In the genomic region with DNA sequence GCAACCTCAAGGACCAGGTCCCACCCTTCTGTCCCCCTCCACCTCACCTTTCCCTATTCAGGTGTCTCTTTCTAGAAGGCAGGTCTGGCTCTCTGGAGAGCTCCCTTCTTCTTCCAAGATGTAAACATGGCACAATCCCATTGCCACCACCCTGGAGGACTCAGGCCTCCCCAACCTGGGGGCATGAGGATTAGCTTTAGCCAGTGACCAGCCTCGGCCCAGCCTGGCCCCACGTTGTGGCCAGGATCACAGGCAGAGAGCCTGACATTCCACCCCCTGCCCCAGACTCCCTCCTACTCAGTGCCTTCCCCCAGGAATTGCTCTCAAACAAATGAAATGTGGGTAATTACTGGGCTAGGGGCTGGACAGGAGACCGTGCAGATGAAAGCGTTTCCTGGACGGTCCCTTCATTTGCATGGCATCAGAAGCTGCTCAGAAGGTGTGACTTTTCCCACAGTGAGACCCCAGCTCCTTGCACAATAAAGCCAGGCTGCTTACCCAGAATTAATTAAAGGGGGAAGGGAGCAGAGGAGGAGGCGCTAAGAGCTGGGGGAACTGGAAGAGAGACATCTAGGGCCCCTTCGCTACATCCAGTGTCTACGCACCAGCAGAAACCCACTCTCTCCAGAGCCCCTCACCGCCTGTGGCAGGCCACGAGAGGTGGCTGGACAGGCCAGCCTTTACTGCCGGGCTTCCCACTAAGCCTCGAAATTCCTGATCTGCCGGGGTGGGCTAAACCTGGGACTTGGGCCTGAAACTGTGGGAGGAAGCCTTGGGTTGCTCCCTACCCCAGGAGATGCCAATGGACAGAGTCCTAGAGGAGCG, we compare ENCODE assay signal across 19 cellular contexts. TPM values are rescaled to one million over a fixed set of nuclear protein-coding genes. Genes with fewer than 3 reads are reported as not detected.
A peak's percentile ranks its signal among the peaks of the same experiment; 100 is the strongest.
DNase-seq lines count a peak whose midpoint lies in the region; ATAC-seq and TF ChIP-seq lines count a peak whose summit lies in the region.
"Had no signal": no experiment of that assay in that cellular context is flagged by ENCODE, and none has a peak within 500 bp of the region (broad histone marks: within the 10 kb centered on the region; RNA-seq: fewer than 3 reads in every experiment).

No MANE protein-coding gene starts in this region.

- no peaks in the 10 kb centered on the region for H3K9me2 ChIP-seq in PC-9 (ENCODE audit: insufficient read depth)

- POLR2A ChIA-PET in HEK293 (lab: Yijun Ruan, JAX) (interaction anchor here (0.6 kb wide), 1 partner anchor 222 kb away, joined by 5 read pairs; no protein-coding TSS in a partner anchor), PC-9 (lab: Charles Lee; ENCODE audit: unreplicated experiment) (no interaction called here)

- H3K79me2 ChIP-seq in osteoblast (ENCODE audit: insufficient read depth, low read length) (no peaks in the 10 kb centered on the region), PC-9 (ENCODE audit: low read depth) (no peaks in the 10 kb centered on the region)

- no peaks in the 10 kb centered on the region for H3F3A ChIP-seq in PC-9 (ENCODE audit: insufficient read depth, low read depth)

- no peaks in the 10 kb centered on the region for H3K36me3 Mint-ChIP-seq in CD14-positive monocyte

- peaks cover 46% of the 10 kb centered on the region for H3K27me3 ChIP-seq in osteoblast (ENCODE audit: insufficient read depth, low read length)
- H3K27me3 ChIP-seq in PC-9 (ENCODE audit: insufficient read depth, low read depth): no peaks in the 10 kb centered on the region

- H3K4me3 Mint-ChIP-seq in CD14-positive monocyte: no peak overlapping the region
- H3K4me3 Mint-ChIP-seq: H9 had no signal

- ATAC-seq in left cardiac atrium: no peak
- ATAC-seq: PC-3 had no signal

- no peaks in the 10 kb centered on the region for H3K4me1 Mint-ChIP-seq in CD14-positive monocyte

- intact Hi-C loops in CD14-positive monocyte (cut with micrococcal nuclease): no loop called here
- intact Hi-C loops in left cardiac atrium (cut with DNase I): no loop called here
- intact Hi-C loops in PC-9 (cut with micrococcal nuclease; ENCODE audit: unreplicated experiment): no loop called here

- H3K9me3 ChIP-seq in HEK293 (ENCODE audit: control insufficient read depth, insufficient read depth, low read depth, low read length) (no peaks in the 10 kb centered on the region), osteoblast (ENCODE audit: low read depth, low read length) (no peaks in the 10 kb centered on the region), PC-9 (ENCODE audit: insufficient read depth, low read depth) (no peaks in the 10 kb centered on the region)

- H3K4me1 ChIP-seq in HEK293 (ENCODE audit: control insufficient read depth, insufficient read depth, low read length) (peaks cover 9% of the 10 kb centered on the region; the same call in 1 of the 2 replicates), osteoblast (ENCODE audit: insufficient read depth, low read length) (no peaks in the 10 kb centered on the region), PC-9 (replicated peaks; ENCODE audit: insufficient read depth) (no peaks in the 10 kb centered on the region)

- H3K4me2 ChIP-seq in osteoblast (ENCODE audit: insufficient read depth, low read length) (no peak overlapping the region), PC-9 (no peak overlapping the region)
- H3K4me2 ChIP-seq: KMS-11 had no signal

- no peak overlapping the region for H3K27ac Mint-ChIP-seq in CD14-positive monocyte
- H3K27ac Mint-ChIP-seq: H9 had no signal

- no peak overlapping the region for H3K4me3 ChIP-seq in HEK293 (ENCODE audit: low read depth, low read length)
- no peak overlapping the region for H3K4me3 ChIP-seq in osteoblast (ENCODE audit: insufficient read depth, low read length)
- no peak overlapping the region for H3K4me3 ChIP-seq in PC-9
- H3K4me3 ChIP-seq: SK-N-MC had no signal

- H4K20me1 ChIP-seq in osteoblast (ENCODE audit: insufficient read depth, low read length) (no peaks in the 10 kb centered on the region), PC-9 (ENCODE audit: insufficient read depth) (no peaks in the 10 kb centered on the region)

- DNase-seq in CD14-positive monocyte (ENCODE audit: low spot score): peak; percentile 30
- DNase-seq in left kidney (ENCODE audit: low read depth, low spot score): peak; percentile 66
- peak; percentile 62 for DNase-seq in osteoblast (ENCODE audit: insufficient read length, low spot score, missing footprints)
- DNase-seq in left cardiac atrium: no peak
- no peak for DNase-seq in D341Med (ENCODE audit: low spot score)
- DNase-seq in PC-9: no peak
- DNase-seq: DMS53, GF-D8, H9, NCI-H2081 treated with DMSO at 0.1 percent for 48 hours, NCI-H2171 treated with DMSO at 0.1 percent for 48 hours, NCI-H446, PC-3, RPMI8226, SHP77 had no signal

- BruUV-seq in PC-9 (replicated peaks; lab: Mats Ljungman, UMichigan): no TSS peak

- no peak for TF ChIP-seq CTCF in CD14-positive monocyte (IDR thresholded peaks at IDR 0.05)
- no peak for TF ChIP-seq CTCF in HEK293 (tag by site-specific recombination; IDR thresholded peaks at IDR 0.05)
- TF ChIP-seq CTCF in osteoblast (IDR thresholded peaks at IDR 0.05; ENCODE audit: extremely low read depth, low read depth, low read length): no peak
- no peak for TF ChIP-seq CTCF in PC-9 (conservative IDR thresholded peaks at IDR 0.05)

- CTCF ChIA-PET in HEK293 (lab: Yijun Ruan, JAX) (interaction anchor here (3.4 kb wide), 1 partner anchor 13 kb away, joined by 16 read pairs; no protein-coding TSS in a partner anchor), PC-9 (lab: Charles Lee) (no interaction called here)

- no peaks in the 10 kb centered on the region for H3K36me3 ChIP-seq in HEK293 (ENCODE audit: control insufficient read depth in 2 of 2, insufficient read depth in 1 of 2, low read length in 2 of 2)
- H3K36me3 ChIP-seq in osteoblast (ENCODE audit: insufficient read depth, low read length): no peaks in the 10 kb centered on the region
- H3K36me3 ChIP-seq in PC-9 (ENCODE audit: low read depth): no peaks in the 10 kb centered on the region

- H3K27ac ChIP-seq in HEK293 (ENCODE audit: extremely low read depth, low read depth, low read length) (peak overlapping the region; percentile 20; the same call in 1 of the 2 replicates), osteoblast (ENCODE audit: low read depth, low read length) (no peak overlapping the region), PC-9 (no peak overlapping the region)
- H3K27ac ChIP-seq: C4-2B, KMS-11, SK-N-MC had no signal

- H2AFZ ChIP-seq in osteoblast (ENCODE audit: low read length) (no peak overlapping the region), PC-9 (no peak overlapping the region)

- H3K27me3 Mint-ChIP-seq in CD14-positive monocyte (ENCODE audit: low read depth in 3 of 3): peaks cover 55 to 83% (median 58%) of the 10 kb centered on the region in 3 donors

- peaks cover 0 to 2% (median 0%) of the 10 kb centered on the region in 7 donors for H3K9me3 Mint-ChIP-seq in CD14-positive monocyte
- H3K9me3 Mint-ChIP-seq: H9 had no signal

TF ChIP-seq in HEK293, 187 proteins besides CTCF, POLR2A, EP300 and RAD21:
- TF ChIP-seq ZFHX2 (tag by site-specific recombination; conservative IDR thresholded peaks at IDR 0.05): peak; percentile 17; the same call in 1 of the 2 replicates
- TF ChIP-seq ZNF707 (tag by site-specific recombination; IDR thresholded peaks at IDR 0.05): no peak

RNA-seq across cellular contexts. Expression of a gene that starts 7.7 kb away (rescaled TPM):
- polyA plus RNA-seq in CD14-positive monocyte: not detected
- total RNA-seq in osteoblast: not detected in 2 replicates
- not detected for total RNA-seq in left cardiac atrium
- total RNA-seq in PC-9 (2021): not detected in 2 replicates
- total RNA-seq: PC-3 had no signal

RNA-seq across cellular contexts. Expression of a gene that starts 15.1 kb away (rescaled TPM):
- polyA plus RNA-seq in CD14-positive monocyte: 1 to 10 TPM; 1.2 to 3.8 TPM
- total RNA-seq in osteoblast (47.7 and 64.8 TPM in 2 replicates), left cardiac atrium (10 to 100 TPM; 15.2 to 18.8 TPM), PC-9 (2021) (36.1 and 43.6 TPM in 2 replicates)

RNA-seq across cellular contexts. Expression of a gene that starts 50.1 kb away (rescaled TPM):
- 10 to 100 TPM in 1 of 2 donors, 1 to 10 TPM in 1; 6.9 to 15.3 TPM for polyA plus RNA-seq in CD14-positive monocyte
- total RNA-seq in osteoblast (115 and 121 TPM in 2 replicates), left cardiac atrium (10 to 100 TPM; 70.4 to 71.4 TPM), PC-9 (2021) (79.8 and 82.0 TPM in 2 replicates)

Comparison
In these comparisons a context has a peak if more than half of its experiments do, and no peak if none do; other contexts are left out.
1. DNase-seq: peak in CD14-positive monocyte (single experiment), left kidney (single experiment) and osteoblast (single experiment); none in left cardiac atrium (single experiment), D341Med (single experiment) and PC-9 (0 of 2).